ENCODE assay signal across 13 cellular contexts in the genomic region with DNA sequence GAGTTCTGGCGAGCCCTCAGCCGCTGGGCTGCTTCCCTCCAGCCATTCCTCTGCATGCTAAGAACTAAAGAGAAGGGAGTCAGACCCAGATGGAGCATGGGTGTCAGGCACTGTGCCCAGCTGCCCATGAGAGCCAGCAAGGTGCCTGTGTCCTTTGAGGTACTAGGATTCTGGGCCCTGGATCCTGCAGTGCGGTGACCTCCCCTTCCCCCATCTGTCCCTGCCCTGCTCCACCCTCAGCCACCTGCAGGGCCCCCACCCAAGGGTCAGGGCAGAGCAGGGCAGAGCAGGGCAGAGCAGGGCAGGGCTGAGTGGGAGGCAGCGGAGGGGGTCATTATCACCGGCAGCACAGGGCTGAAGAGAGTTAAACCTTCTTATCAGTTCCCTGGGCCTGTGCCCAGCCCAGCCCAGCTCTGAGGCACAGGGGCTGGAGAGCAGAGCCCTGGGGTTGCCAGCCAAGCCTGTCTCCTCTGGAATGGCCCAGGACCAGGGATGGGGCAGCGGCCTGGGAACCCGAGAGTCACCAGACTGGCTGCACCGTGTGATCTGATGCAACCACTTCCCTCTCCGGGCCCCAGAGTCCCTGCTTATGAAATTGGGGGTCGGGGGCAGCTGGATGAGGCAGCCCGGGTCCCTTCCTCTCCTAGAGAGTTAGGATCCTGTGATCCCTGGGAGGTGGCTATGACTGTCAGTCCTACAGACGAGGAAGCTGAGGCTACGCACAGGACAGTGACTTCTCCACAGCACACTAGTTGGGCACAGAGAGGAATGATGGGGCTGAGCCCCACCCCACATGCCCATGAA. TPM values are rescaled to one million over a fixed set of nuclear protein-coding genes. Genes with fewer than 3 reads are reported as not detected.
DNase-seq lines count a peak whose midpoint lies in the region; ATAC-seq, FAIRE-seq and TF ChIP-seq lines count a peak whose summit lies in the region.
"Had no signal": no experiment of that assay in that cellular context is flagged by ENCODE, and none has a peak within 500 bp of the region (broad histone marks: within the 10 kb centered on the region; RNA-seq: fewer than 3 reads in every experiment).

No MANE protein-coding gene starts in this region.

- POLR2A ChIA-PET in HepG2 (lab: Yijun Ruan, JAX), result no interaction called here

- DNase-seq in activated T-cell treated with anti-CD3 and anti-CD28 coated beads, Interleukin-2, amount 50 U/mL, for 72 hours, result no peak
- DNase-seq in activated T-cell treated with anti-CD3 and anti-CD28 coated beads for 4 hours, result no peak
- DNase-seq in activated T-helper 2 cell treated with anti-CD3 and anti-CD28 coated beads, Interferon-gamma antibody, Interleukin-2, Interleukin-4, amounts not matched to agents 10 μg/mL and 5 μg/mL and 100 μg/mL, durations not matched to agents 14 hours and 24 hours and 36 hours (ENCODE audit: low spot score), result no peak
- DNase-seq in HepG2 (ENCODE audit: low spot score), result no peak
- DNase-seq in upper lobe of right lung, result peak; percentile 84
- DNase-seq in sigmoid colon, result no peak
- DNase-seq in NCI-H82 treated with DMSO at 0.1 percent for 48 hours (lab: John Stamatoyannopoulos, UW; ENCODE audit: unreplicated experiment), result no peak
- DNase-seq in NCI-H510A (lab: John Stamatoyannopoulos, UW), result no peak
- DNase-seq: activated effector memory CD4-positive, alpha-beta T cell treated with anti-CD3 and anti-CD28 coated beads, Interleukin-2, amount 50 U/mL, for 16 hours; NCI-H187; stimulated activated naive CD4-positive, alpha-beta T cell treated with Interleukin-2 at 50 U/mL for 16 hours had no signal

- 7% methylated on average over 2 of the region's 13 CpGs for WGBS in HepG2 (ENCODE audit: low lambda C conversion rate)
- 18 to 60% methylated on average over 13 of the region's 13 CpGs for WGBS in sigmoid colon, 2 donors

- TF ChIP-seq EP300 in HepG2 (IDR thresholded peaks at IDR 0.05; ENCODE audit: low read depth in 2 of 2, low read length in 2 of 2) (no peak), HepG2 (CRISPR knock-in tag; IDR thresholded peaks at IDR 0.05; ENCODE audit: borderline replicate concordance) (no peak), sigmoid colon (IDR thresholded peaks at IDR 0.05) (no peak)

- FAIRE-seq in HepG2 (lab: Jason Lieb, UNC), result no peak

- CTCF ChIA-PET in HepG2 (lab: Yijun Ruan, JAX; ENCODE audit: low intra/inter-chr PET ratio, low total read pairs), result no interaction called here

- no peaks in the 10 kb centered on the region for H3K36me3 Mint-ChIP-seq in activated T-cell treated with anti-CD3 and anti-CD28 coated beads, Interleukin-2, amount 50 U/mL, for 72 hours (ENCODE audit: insufficient read depth in 2 of 2)
- no peaks in the 10 kb centered on the region for H3K36me3 Mint-ChIP-seq in activated T-helper 2 cell treated with anti-CD3 and anti-CD28 coated beads, Interferon-gamma antibody, Interleukin-2, Interleukin-4, amounts not matched to agents 10 μg/mL and 5 μg/mL and 100 μg/mL, durations not matched to agents 14 hours and 24 hours and 36 hours (ENCODE audit: low read depth)

- H3K9me3 Mint-ChIP-seq in activated T-cell treated with anti-CD3 and anti-CD28 coated beads, Interleukin-2, amount 50 U/mL, for 72 hours, result no peaks in the 10 kb centered on the region
- H3K9me3 Mint-ChIP-seq in activated T-helper 2 cell treated with anti-CD3 and anti-CD28 coated beads, Interferon-gamma antibody, Interleukin-2, Interleukin-4, amounts not matched to agents 10 μg/mL and 5 μg/mL and 100 μg/mL, durations not matched to agents 14 hours and 24 hours and 36 hours, result no peaks in the 10 kb centered on the region

- H3K4me3 Mint-ChIP-seq in activated T-cell treated with anti-CD3 and anti-CD28 coated beads, Interleukin-2, amount 50 U/mL, for 72 hours, result peak overlapping the region; percentile 34 to 85
- H3K4me3 Mint-ChIP-seq in activated T-helper 2 cell treated with anti-CD3 and anti-CD28 coated beads, Interferon-gamma antibody, Interleukin-2, Interleukin-4, amounts not matched to agents 10 μg/mL and 5 μg/mL and 100 μg/mL, durations not matched to agents 14 hours and 24 hours and 36 hours (ENCODE audit: low read depth), result no peak overlapping the region

- no peak for TF ChIP-seq RAD21 in HepG2 (CRISPR knock-in tag; IDR thresholded peaks at IDR 0.05)

- H3K4me3 ChIP-seq in HepG2 (replicated peaks in 1 of 3; ENCODE audit: insufficient read depth in 1 of 3, low read depth in 2 of 3, low read length in 3 of 3) (peak overlapping the region in 1 of 3 experiments; percentile 27; a peak in 1 of 6 replicates), upper lobe of right lung (no peak overlapping the region), sigmoid colon (no peak overlapping the region)

- TF ChIP-seq CTCF in HepG2 (CRISPR knock-in tag; IDR thresholded peaks at IDR 0.05) (no peak), upper lobe of right lung (IDR thresholded peaks at IDR 0.05) (no peak), sigmoid colon (IDR thresholded peaks at IDR 0.05) (no peak)

- H3K4me1 ChIP-seq in HepG2 (ENCODE audit: insufficient read depth, low read length) (peaks cover 69% of the 10 kb centered on the region), upper lobe of right lung (peaks cover 21% of the 10 kb centered on the region), sigmoid colon (no peaks in the 10 kb centered on the region)

- ATAC-seq in activated T-cell treated with anti-CD3 and anti-CD28 coated beads, Interleukin-2, amount 50 U/mL, for 72 hours (replicated peaks in 1 of 2), result peak in 1 of 2 donors; percentile 1
- peak; percentile 4 for ATAC-seq in HepG2
- ATAC-seq in upper lobe of right lung, result peak; percentile 67

- H4K20me1 ChIP-seq in HepG2 (ENCODE audit: insufficient read depth, low read length), result no peaks in the 10 kb centered on the region

- peaks cover 48% of the 10 kb centered on the region for H3K4me1 Mint-ChIP-seq in activated T-cell treated with anti-CD3 and anti-CD28 coated beads, Interleukin-2, amount 50 U/mL, for 72 hours (ENCODE audit: low read depth)
- H3K4me1 Mint-ChIP-seq in activated T-helper 2 cell treated with anti-CD3 and anti-CD28 coated beads, Interferon-gamma antibody, Interleukin-2, Interleukin-4, amounts not matched to agents 10 μg/mL and 5 μg/mL and 100 μg/mL, durations not matched to agents 14 hours and 24 hours and 36 hours (ENCODE audit: low read depth), result peaks cover 25% of the 10 kb centered on the region

- H3K27me3 ChIP-seq in HepG2 (ENCODE audit: control insufficient read depth in 1 of 2, insufficient read depth in 2 of 2, low read length in 2 of 2) (peaks cover 3 to 48% of the 10 kb centered on the region in 2 experiments; a peak in 4 of 5 replicates), upper lobe of right lung (no peaks in the 10 kb centered on the region), sigmoid colon (no peaks in the 10 kb centered on the region)

- H3K9me3 ChIP-seq in HepG2 (ENCODE audit: low read length), result no peaks in the 10 kb centered on the region
- H3K9me3 ChIP-seq in upper lobe of right lung, result no peaks in the 10 kb centered on the region
- H3K9me3 ChIP-seq in sigmoid colon, result no peaks in the 10 kb centered on the region

- H3K36me3 ChIP-seq in HepG2 (replicated peaks in 1 of 2; ENCODE audit: control insufficient read depth in 1 of 2, insufficient read depth in 2 of 2, low read length in 2 of 2), result no peaks in the 10 kb centered on the region
- no peaks in the 10 kb centered on the region for H3K36me3 ChIP-seq in upper lobe of right lung
- H3K36me3 ChIP-seq in sigmoid colon, result no peaks in the 10 kb centered on the region

- no peak overlapping the region for H2AFZ ChIP-seq in HepG2 (ENCODE audit: low read length)

- in situ Hi-C loops in HepG2 (cut with HindIII; ENCODE audit: extremely low pct_ligation_motif_present, low pct_unique_long_range_greater_than_20kb), result loop anchor here (5.0 kb wide), 1 partner anchor 172 kb away; no protein-coding TSS in a partner anchor

- BruUV-seq in HepG2 (replicated peaks; lab: Mats Ljungman, UMichigan), result no TSS peak

- no peak overlapping the region for H3K9ac ChIP-seq in HepG2 (ENCODE audit: insufficient read depth, low read depth, low read length)

- no peaks in the 10 kb centered on the region for H3K27me3 Mint-ChIP-seq in activated T-cell treated with anti-CD3 and anti-CD28 coated beads, Interleukin-2, amount 50 U/mL, for 72 hours (ENCODE audit: low read depth)
- no peaks in the 10 kb centered on the region for H3K27me3 Mint-ChIP-seq in activated T-helper 2 cell treated with anti-CD3 and anti-CD28 coated beads, Interferon-gamma antibody, Interleukin-2, Interleukin-4, amounts not matched to agents 10 μg/mL and 5 μg/mL and 100 μg/mL, durations not matched to agents 14 hours and 24 hours and 36 hours (ENCODE audit: low read depth)

- no peaks in the 10 kb centered on the region for H3K79me2 ChIP-seq in HepG2 (ENCODE audit: insufficient read depth, low read length)

- TF ChIP-seq POLR2A in HepG2 (IDR thresholded peaks at IDR 0.05; ENCODE audit: insufficient read depth in 1 of 2, low read depth in 2 of 2, low read length in 2 of 2), result no peak
- no peak for TF ChIP-seq POLR2A in sigmoid colon (IDR thresholded peaks at IDR 0.05)

- peak overlapping the region; percentile 32; the same call in 1 of the 2 replicates for H3K4me2 ChIP-seq in HepG2 (ENCODE audit: low read depth, low read length)

- intact Hi-C loops in activated T-helper 2 cell treated with anti-CD3 and anti-CD28 coated beads, Interferon-gamma antibody, Interleukin-2, Interleukin-4, amounts not matched to agents 10 μg/mL and 5 μg/mL and 100 μg/mL, durations not matched to agents 14 hours and 24 hours and 36 hours (cut with micrococcal nuclease), result no loop called here
- intact Hi-C loops in HepG2 (cut with micrococcal nuclease; ENCODE audit: unreplicated experiment) (no loop called here), upper lobe of right lung (cut with DNase I) (loop anchor here (10.0 kb wide), 1 partner anchor 129 kb away; no protein-coding TSS in a partner anchor), sigmoid colon (cut with DNase I) (no loop called here)

- H3K27ac ChIP-seq in HepG2 (ENCODE audit: extremely low read length, insufficient read depth, low read length) (no peak overlapping the region), upper lobe of right lung (peak overlapping the region; percentile 80), sigmoid colon (peak overlapping the region in 1 of 4 donors; percentile 12)
- H3K27ac ChIP-seq: epithelial cell of prostate had no signal

- H3K27ac Mint-ChIP-seq in activated T-cell treated with anti-CD3 and anti-CD28 coated beads, Interleukin-2, amount 50 U/mL, for 72 hours, result peak overlapping the region; percentile 36
- peak overlapping the region; percentile 94 for H3K27ac Mint-ChIP-seq in activated T-helper 2 cell treated with anti-CD3 and anti-CD28 coated beads, Interferon-gamma antibody, Interleukin-2, Interleukin-4, amounts not matched to agents 10 μg/mL and 5 μg/mL and 100 μg/mL, durations not matched to agents 14 hours and 24 hours and 36 hours

RNA-seq across cellular contexts. Expression of a gene that starts 17.3 kb away (rescaled TPM):
- not detected for total RNA-seq in activated T-cell treated with anti-CD3 and anti-CD28 coated beads, Interleukin-2, amount 50 U/mL, for 72 hours
- not detected in 2 replicates for total RNA-seq in activated T-helper 2 cell treated with anti-CD3 and anti-CD28 coated beads, Interferon-gamma antibody, Interleukin-2, Interleukin-4, amounts not matched to agents 10 μg/mL and 5 μg/mL and 100 μg/mL, durations not matched to agents 14 hours and 24 hours and 36 hours
- 0.22 TPM in 1 of 2 replicates, not detected in the other for total RNA-seq in HepG2 (2016; rRNA removed; fragmentation: Illumina TruSeq; extraction: Trizol)
- not detected in 2 replicates for total RNA-seq in HepG2 (2016; cell fraction: cytosol; rRNA removed; fragmentation: Illumina TruSeq; extraction: Trizol; ENCODE audit: low read depth)
- total RNA-seq in HepG2 (2016; cell fraction: insoluble cytoplasmic fraction; rRNA removed; fragmentation: Illumina TruSeq; extraction: Trizol), result not detected in 2 replicates
- not detected in 2 replicates for total RNA-seq in HepG2 (2016; cell fraction: membrane; rRNA removed; fragmentation: Illumina TruSeq; extraction: Trizol)
- not detected in 2 replicates for total RNA-seq in HepG2 (2016; cell fraction: nucleus; rRNA removed; fragmentation: Illumina TruSeq; extraction: Trizol)
- 0.53 and 0.97 TPM in 2 replicates for polyA plus RNA-seq in HepG2 (2011; rRNA removed)
- 0.47 TPM in 2 replicates for polyA plus RNA-seq in HepG2 (2011; cell fraction: cytosol; rRNA removed)
- 1.5 and 1.9 TPM in 2 replicates for polyA plus RNA-seq in HepG2 (2011; cell fraction: nucleus; rRNA removed)
- polyA plus RNA-seq in HepG2 (2012), result 1.2 and 3.4 TPM in 2 replicates
- polyA plus RNA-seq in HepG2 (2016; cell fraction: cytosol; fragmentation: Illumina TruSeq; extraction: Trizol; ENCODE audit: low read depth), result 0.43 TPM in 1 of 2 replicates, not detected in the other
- 0.53 TPM in 1 of 2 replicates, not detected in the other for polyA plus RNA-seq in HepG2 (2016; cell fraction: insoluble cytoplasmic fraction; fragmentation: Illumina TruSeq; extraction: Trizol; ENCODE audit: low read depth)
- not detected in 2 replicates for polyA plus RNA-seq in HepG2 (2016; cell fraction: membrane; fragmentation: Illumina TruSeq; extraction: Trizol; ENCODE audit: low read depth)
- not detected in 2 replicates for polyA plus RNA-seq in HepG2 (2016; cell fraction: nucleus; fragmentation: Illumina TruSeq; extraction: Trizol; ENCODE audit: insufficient read depth, low read depth)
- 0.30 TPM in 1 of 2 replicates, not detected in the other for polyA minus RNA-seq in HepG2 (2011; rRNA and poly(A)+ RNA removed; ENCODE audit: low replicate concordance)
- polyA minus RNA-seq in HepG2 (2011; cell fraction: cytosol; rRNA and poly(A)+ RNA removed), result not detected in 2 replicates
- polyA minus RNA-seq in HepG2 (2011; cell fraction: nucleus; rRNA and poly(A)+ RNA removed), result 0.26 and 1.1 TPM in 2 replicates
- not detected for total RNA-seq in upper lobe of right lung
- under 1 TPM in 1 of 4 donors, not detected in 3; 0.99 TPM for total RNA-seq in sigmoid colon
- polyA plus RNA-seq in sigmoid colon, result under 1 TPM in 1 of 3 donors, not detected in 2; 0.38 TPM

RNA-seq across cellular contexts. Expression of a gene that starts 22.4 kb away (rescaled TPM):
- not detected for total RNA-seq in activated T-cell treated with anti-CD3 and anti-CD28 coated beads, Interleukin-2, amount 50 U/mL, for 72 hours
- not detected in 2 replicates for total RNA-seq in activated T-helper 2 cell treated with anti-CD3 and anti-CD28 coated beads, Interferon-gamma antibody, Interleukin-2, Interleukin-4, amounts not matched to agents 10 μg/mL and 5 μg/mL and 100 μg/mL, durations not matched to agents 14 hours and 24 hours and 36 hours
- total RNA-seq in HepG2 (2016; rRNA removed; fragmentation: Illumina TruSeq; extraction: Trizol) (3.8 and 4.3 TPM in 2 replicates), upper lobe of right lung (not detected), sigmoid colon (not detected)
- 1.8 and 2.1 TPM in 2 replicates for total RNA-seq in HepG2 (2016; cell fraction: cytosol; rRNA removed; fragmentation: Illumina TruSeq; extraction: Trizol; ENCODE audit: low read depth)
- total RNA-seq in HepG2 (2016; cell fraction: insoluble cytoplasmic fraction; rRNA removed; fragmentation: Illumina TruSeq; extraction: Trizol), result 2.3 and 4.7 TPM in 2 replicates
- 1.2 and 1.5 TPM in 2 replicates for total RNA-seq in HepG2 (2016; cell fraction: membrane; rRNA removed; fragmentation: Illumina TruSeq; extraction: Trizol)
- total RNA-seq in HepG2 (2016; cell fraction: nucleus; rRNA removed; fragmentation: Illumina TruSeq; extraction: Trizol), result 3.7 and 5.8 TPM in 2 replicates
- polyA plus RNA-seq in HepG2 (2011; rRNA removed) (48.8 and 96.4 TPM in 2 replicates), sigmoid colon (10 to 100 TPM in 2 of 3 donors, 1 to 10 TPM in 1; 7.8 to 22.7 (median 11.1) TPM)
- 21.3 and 40.5 TPM in 2 replicates for polyA plus RNA-seq in HepG2 (2011; cell fraction: cytosol; rRNA removed)
- 286 and 508 TPM in 2 replicates for polyA plus RNA-seq in HepG2 (2011; cell fraction: nucleus; rRNA removed)
- 60.6 and 133 TPM in 2 replicates for polyA plus RNA-seq in HepG2 (2012)
- 1.3 and 1.5 TPM in 2 replicates for polyA plus RNA-seq in HepG2 (2016; cell fraction: cytosol; fragmentation: Illumina TruSeq; extraction: Trizol; ENCODE audit: low read depth)
- 1.2 and 2.5 TPM in 2 replicates for polyA plus RNA-seq in HepG2 (2016; cell fraction: insoluble cytoplasmic fraction; fragmentation: Illumina TruSeq; extraction: Trizol; ENCODE audit: low read depth)
- 1.7 TPM in 2 replicates for polyA plus RNA-seq in HepG2 (2016; cell fraction: membrane; fragmentation: Illumina TruSeq; extraction: Trizol; ENCODE audit: low read depth)
- polyA plus RNA-seq in HepG2 (2016; cell fraction: nucleus; fragmentation: Illumina TruSeq; extraction: Trizol; ENCODE audit: insufficient read depth, low read depth), result 9.4 and 12.9 TPM in 2 replicates
- 29.6 TPM in 1 of 2 replicates, not detected in the other for polyA minus RNA-seq in HepG2 (2011; rRNA and poly(A)+ RNA removed; ENCODE audit: low replicate concordance)
- 7.6 and 19.3 TPM in 2 replicates for polyA minus RNA-seq in HepG2 (2011; cell fraction: cytosol; rRNA and poly(A)+ RNA removed)
- 24.8 and 52.6 TPM in 2 replicates for polyA minus RNA-seq in HepG2 (2011; cell fraction: nucleus; rRNA and poly(A)+ RNA removed)
- total RNA-seq: SK-MEL-5 had no signal
